ENCODE assay signal across 22 cellular contexts in genomic region chr5:14309864-14310531, GRCh38.
"Had no signal": no experiment of that assay in that cellular context is flagged by ENCODE, and none has a peak within 500 bp of the region (broad histone marks: within the 10 kb centered on the region; RNA-seq: fewer than 3 reads in every experiment).

No MANE protein-coding gene starts in this region.

- H3K27ac ChIP-seq: brain microvascular endothelial cell, heart right ventricle, spleen, thyroid gland had no signal

- DNase-seq: activated CD4-positive, alpha-beta T cell treated with anti-CD3 and anti-CD28 coated beads for 4 hours; activated CD4-positive, alpha-beta T cell treated with anti-CD3 and anti-CD28 coated beads, Interleukin-2, amount 50 U/mL, for 48 hours; activated CD4-positive, CD25-positive, alpha-beta regulatory T cell; activated CD8-positive, alpha-beta memory T cell treated with anti-CD3 and anti-CD28 coated beads, Interleukin-2, amount 50 U/mL, for 48 hours; activated naive CD4-positive, alpha-beta T cell treated with anti-CD3 and anti-CD28 coated beads for 36 hours; activated T-cell treated with anti-CD3 and anti-CD28 coated beads, Interleukin-2, amount 50 U/mL, for 4 hours; brain microvascular endothelial cell; central memory CD4-positive, alpha-beta T cell; effector memory CD4-positive, alpha-beta T cell; heart right ventricle; islet precursor cell; left cardiac atrium; naive thymus-derived CD8-positive, alpha-beta T cell; spleen; stimulated activated CD4-positive, alpha-beta T cell treated with anti-CD3 and anti-CD28 coated beads, Interleukin-4, amount 100 ng/mL, for 24 hours; stimulated activated naive CD8-positive, alpha-beta T cell treated with anti-CD3 and anti-CD28 coated beads, Interleukin-15, Interleukin-2, amounts not matched to agents 100 U/mL and 50 U/mL, for 24 hours; substantia nigra; SW 1271; T-helper 17 cell; thyroid gland had no signal

- H3K4me3 ChIP-seq: heart right ventricle, lung, spleen, thyroid gland had no signal

- H3K9me3 Mint-ChIP-seq: activated naive CD4-positive, alpha-beta T cell treated with anti-CD3 and anti-CD28 coated beads for 36 hours; activated T-cell treated with anti-CD3 and anti-CD28 coated beads, Interleukin-2, amount 50 U/mL, for 4 hours; activated T-helper 2 cell treated with anti-CD3 and anti-CD28 coated beads, Interferon-gamma antibody, Interleukin-2, Interleukin-4, amounts not matched to agents 10 μg/mL and 5 μg/mL and 100 μg/mL, durations not matched to agents 14 hours and 24 hours and 36 hours had no signal

- H3K9me3 ChIP-seq: heart right ventricle, spleen, thyroid gland had no signal

- H3K27ac Mint-ChIP-seq: activated naive CD4-positive, alpha-beta T cell treated with anti-CD3 and anti-CD28 coated beads for 36 hours; activated T-helper 2 cell treated with anti-CD3 and anti-CD28 coated beads, Interferon-gamma antibody, Interleukin-2, Interleukin-4, amounts not matched to agents 10 μg/mL and 5 μg/mL and 100 μg/mL, durations not matched to agents 14 hours and 24 hours and 36 hours; naive thymus-derived CD8-positive, alpha-beta T cell; T-helper 17 cell had no signal

- H3K27me3 ChIP-seq: brain microvascular endothelial cell, heart right ventricle, spleen, thyroid gland had no signal

- H3K27me3 Mint-ChIP-seq: T-helper 17 cell had no signal

- H3K4me3 Mint-ChIP-seq: activated naive CD4-positive, alpha-beta T cell treated with anti-CD3 and anti-CD28 coated beads for 36 hours; activated T-cell treated with anti-CD3 and anti-CD28 coated beads, Interleukin-2, amount 50 U/mL, for 4 hours; naive thymus-derived CD8-positive, alpha-beta T cell; T-helper 17 cell had no signal

- ATAC-seq: activated T-cell treated with anti-CD3 and anti-CD28 coated beads, Interleukin-2, amount 50 U/mL, for 4 hours; heart right ventricle; naive thymus-derived CD8-positive, alpha-beta T cell; stimulated activated naive CD8-positive, alpha-beta T cell treated with anti-CD3 and anti-CD28 coated beads, Interleukin-15, Interleukin-2, amounts not matched to agents 100 U/mL and 50 U/mL, for 24 hours; T-helper 17 cell had no signal

- H3K36me3 Mint-ChIP-seq: naive thymus-derived CD8-positive, alpha-beta T cell had no signal

- H3K4me1 Mint-ChIP-seq: naive thymus-derived CD8-positive, alpha-beta T cell; T-helper 17 cell had no signal

- H3K4me1 ChIP-seq: thyroid gland had no signal
